ENCODE assay signal across 24 cellular contexts in the genomic region with DNA sequence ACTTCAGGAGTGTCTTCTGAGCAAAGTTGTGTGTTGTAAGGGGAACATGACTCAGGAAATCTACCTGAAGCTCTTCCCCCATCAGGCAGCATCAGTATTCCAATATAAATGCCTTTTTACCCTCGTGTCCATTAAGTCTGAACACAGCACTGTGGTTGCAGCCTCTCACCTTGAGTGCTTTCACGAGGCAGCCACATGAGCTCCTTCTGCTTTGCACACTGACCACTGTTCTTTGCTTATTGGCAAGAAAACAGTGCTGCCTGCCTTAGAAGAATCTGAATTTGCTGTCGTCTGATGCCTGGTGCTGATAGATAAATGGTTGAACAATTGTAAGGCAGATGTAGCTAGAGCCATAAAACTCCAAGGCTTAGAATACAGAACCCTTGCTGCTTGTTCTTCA.
"Had no signal": no experiment of that assay in that cellular context is flagged by ENCODE, and none has a peak within 500 bp of the region (broad histone marks: within the 10 kb centered on the region; RNA-seq: fewer than 3 reads in every experiment).

No MANE protein-coding gene starts in this region.

- H3K4me3 ChIP-seq: left ventricle myocardium inferior, mucosa of descending colon, ovary, right atrium auricular region, right lobe of liver, smooth muscle cell, stomach, testis, tibial artery, vagina had no signal

- H3K27ac ChIP-seq: left ventricle myocardium inferior, ovary, right atrium auricular region, right lobe of liver, stomach, testis, tibial artery, vagina had no signal

- H3K36me3 ChIP-seq: left ventricle myocardium inferior, ovary, right atrium auricular region, right lobe of liver, stomach, tibial artery, vagina had no signal

- H3K9me3 ChIP-seq: left ventricle myocardium inferior, mucosa of descending colon, ovary, right atrium auricular region, right lobe of liver, stomach, testis, tibial artery, vagina had no signal

- FAIRE-seq: islet of Langerhans, kidney had no signal

- H3K27me3 ChIP-seq: ovary, right atrium auricular region, right lobe of liver, stomach, testis, tibial artery, vagina had no signal

- ATAC-seq: left colon; mucosa of descending colon; naive thymus-derived CD4-positive, alpha-beta T cell; natural killer cell treated with Interleukin-12 subunit alpha and Interleukin-12 subunit beta and Interleukin-15 and Interleukin-18, amount 100 ng/mL, for 72 hours; right lobe of liver; stimulated activated memory B cell treated with anti-CD40 and anti-IgM and Interleukin-4, amounts not matched to agents 10 μg/mL and 1 μg/mL and 100 μg/mL, for 72 hours; stimulated activated naive CD8-positive, alpha-beta T cell treated with anti-CD3 and anti-CD28 coated beads, Interleukin-15, Interleukin-2, amounts not matched to agents 100 U/mL and 50 U/mL, for 24 hours had no signal

- H3K4me2 ChIP-seq: smooth muscle cell had no signal

- DNase-seq: hypothalamus; immature natural killer cell; kidney; left colon; left ventricle myocardium inferior; midbrain; mucosa of descending colon; naive thymus-derived CD4-positive, alpha-beta T cell; ovary; right lobe of liver; stimulated activated CD4-positive, alpha-beta T cell treated with anti-CD3 and anti-CD28 coated beads, Interleukin-1b, Interleukin-23, amount 100 ng/mL, for 48 hours; stimulated activated CD4-positive, alpha-beta T cell treated with anti-CD3 and anti-CD28 coated beads, Interleukin-2, amount 100 ng/mL, for 48 hours; stimulated activated CD4-positive, alpha-beta T cell treated with anti-CD3 and anti-CD28 coated beads, Interleukin-4, amount 100 ng/mL, for 4 hours; stimulated activated CD8-positive, alpha-beta memory T cell treated with anti-CD3 and anti-CD28 coated beads, Interleukin-4, amount 100 ng/mL, for 48 hours; stimulated activated naive CD8-positive, alpha-beta T cell treated with anti-CD3 and anti-CD28 coated beads, Interleukin-15, Interleukin-2, amounts not matched to agents 100 U/mL and 50 U/mL, for 24 hours; stomach; testis; tibial artery had no signal

- H3K4me1 ChIP-seq: left ventricle myocardium inferior, right atrium auricular region, right lobe of liver, stomach, testis, tibial artery, vagina had no signal
